Comparison of ENCODE assay signal across 8 cellular contexts in the genomic region with DNA sequence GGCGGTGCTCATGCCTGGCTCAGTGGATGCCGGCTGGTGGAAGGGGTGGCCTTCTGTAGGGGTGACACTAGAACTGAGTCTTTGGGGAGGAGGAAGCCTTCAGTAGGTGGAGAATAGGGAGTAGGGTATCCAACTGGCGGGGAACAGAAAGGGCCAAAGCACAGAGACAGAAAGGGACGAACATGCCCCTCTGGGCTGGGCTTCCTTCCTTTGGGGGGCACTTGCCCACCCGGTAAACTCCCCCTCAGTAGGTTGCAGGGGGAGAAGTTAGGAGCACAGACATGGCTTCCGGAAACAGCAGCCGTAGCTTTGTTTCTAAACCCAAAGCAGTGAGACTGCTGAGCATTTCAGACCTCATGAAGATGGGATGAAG. TPM values are rescaled to one million over a fixed set of nuclear protein-coding genes. Genes with fewer than 3 reads are reported as not detected.
DNase-seq lines count a peak whose midpoint lies in the region; ATAC-seq lines count a peak whose summit lies in the region.

No MANE protein-coding gene starts in this region.

- H3K27ac Mint-ChIP-seq in activated T-cell treated with anti-CD3 and anti-CD28 coated beads, Interleukin-2, amount 50 U/mL, for 72 hours = peak overlapping the region; percentile 50

- no peaks in the 10 kb centered on the region for H3K9me3 Mint-ChIP-seq in activated T-cell treated with anti-CD3 and anti-CD28 coated beads, Interleukin-2, amount 50 U/mL, for 72 hours

- peaks cover 4% of the 10 kb centered on the region in 2 donors for H3K36me3 Mint-ChIP-seq in activated T-cell treated with anti-CD3 and anti-CD28 coated beads, Interleukin-2, amount 50 U/mL, for 72 hours (ENCODE audit: insufficient read depth in 2 of 2)

- DNase-seq in NCI-H510A treated with DMSO at 0.1 percent for 48 hours (lab: John Stamatoyannopoulos, UW) (peak; percentile 5), NCI-H510A (lab: John Stamatoyannopoulos, UW) (no peak), cardiac septum (ENCODE audit: low spot score) (peak; percentile 71), sciatic nerve (ENCODE audit: low spot score) (no peak), cerebellar cortex (ENCODE audit: low spot score) (no peak)
- peak in 1 of 2 donors; percentile 24 for DNase-seq in activated T-cell treated with anti-CD3 and anti-CD28 coated beads, Interleukin-2, amount 50 U/mL, for 72 hours

- H3K27me3 Mint-ChIP-seq in activated T-cell treated with anti-CD3 and anti-CD28 coated beads, Interleukin-2, amount 50 U/mL, for 72 hours (ENCODE audit: low read depth) = no peaks in the 10 kb centered on the region

- intact Hi-C loops in cardiac septum (cut with DNase I) (no loop called here), sciatic nerve (cut with DNase I) (no loop called here)

- H3K4me3 Mint-ChIP-seq in activated T-cell treated with anti-CD3 and anti-CD28 coated beads, Interleukin-2, amount 50 U/mL, for 72 hours = peak overlapping the region; percentile 81 to 88

- ATAC-seq in HG03139 (IDR thresholded peaks at IDR 0.05; ENCODE audit: unreplicated experiment) = peak; percentile 17
- ATAC-seq in activated T-cell treated with anti-CD3 and anti-CD28 coated beads, Interleukin-2, amount 50 U/mL, for 72 hours (replicated peaks in 1 of 2) = peak; percentile 16 to 19
- ATAC-seq in sciatic nerve = peak; percentile 13
- no peak for ATAC-seq in GM18858 (IDR thresholded peaks at IDR 0.05; ENCODE audit: unreplicated experiment)

- H3K4me1 Mint-ChIP-seq in activated T-cell treated with anti-CD3 and anti-CD28 coated beads, Interleukin-2, amount 50 U/mL, for 72 hours (ENCODE audit: low read depth) = peaks cover 19% of the 10 kb centered on the region

RNA-seq across cellular contexts. Expression of gene ENGASE, which starts 0.8 kb away (rescaled TPM):
- 10 to 100 TPM; 51.4 to 53.0 TPM for total RNA-seq in activated T-cell treated with anti-CD3 and anti-CD28 coated beads, Interleukin-2, amount 50 U/mL, for 72 hours
- total RNA-seq in cardiac septum (39.4 TPM), sciatic nerve (57.3 TPM)

RNA-seq across cellular contexts. Expression of gene C1QTNF1, which starts 51.5 kb away (rescaled TPM):
- total RNA-seq in activated T-cell treated with anti-CD3 and anti-CD28 coated beads, Interleukin-2, amount 50 U/mL, for 72 hours = under 1 TPM; 0.31 to 0.88 TPM
- total RNA-seq in cardiac septum = 92.9 TPM
- total RNA-seq in sciatic nerve = 22.6 TPM

Comparison
In these comparisons a context has a peak if more than half of its experiments do, and no peak if none do; other contexts are left out.
1. DNase-seq: peak in NCI-H510A treated with DMSO at 0.1 percent for 48 hours (single experiment) and cardiac septum (single experiment); none in NCI-H510A (single experiment), sciatic nerve (single experiment) and cerebellar cortex (single experiment).
2. RNA of gene C1QTNF1, which starts 51.5 kb away (total RNA-seq): 92.9 TPM in cardiac septum (single experiment) and 22.6 TPM in sciatic nerve (single experiment); 0.31 to 0.88 TPM in activated T-cell treated with anti-CD3 and anti-CD28 coated beads, Interleukin-2, amount 50 U/mL, for 72 hours; every median in the first group is over 10 times any median in the second.